ENCODE assay signal across 27 cellular contexts in the genomic region with DNA sequence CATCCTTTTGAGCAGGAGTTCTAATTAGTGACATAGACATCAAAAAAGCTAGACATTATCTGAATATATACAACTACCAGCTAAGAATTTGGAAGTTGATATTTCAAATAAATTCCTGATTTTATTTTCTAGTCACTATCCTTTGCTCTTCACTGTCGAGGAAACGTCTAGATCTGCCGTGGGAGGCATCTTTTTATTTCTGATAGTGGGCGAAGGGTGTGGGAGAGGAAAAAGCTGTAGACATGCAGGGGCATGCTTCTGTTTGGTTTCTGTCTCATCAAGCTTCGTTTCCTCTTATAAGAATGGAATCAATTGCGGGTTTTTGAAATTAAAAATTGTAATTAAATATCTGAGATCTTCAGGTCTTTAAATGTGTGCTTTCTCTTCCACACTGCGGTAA. TPM values are rescaled to one million over a fixed set of nuclear protein-coding genes. Genes with fewer than 3 reads are reported as not detected.
DNase-seq lines count a peak whose midpoint lies in the region; FAIRE-seq and TF ChIP-seq lines count a peak whose summit lies in the region.
"Had no signal": no experiment of that assay in that cellular context is flagged by ENCODE, and none has a peak within 500 bp of the region (broad histone marks: within the 10 kb centered on the region; RNA-seq: fewer than 3 reads in every experiment).

No MANE protein-coding gene starts in this region.

- peak; percentile 21 for DNase-seq in bronchial epithelial cell (ENCODE audit: low read depth)
- DNase-seq in inferior parietal cortex (ENCODE audit: extremely low spot score), result peak; percentile 0
- DNase-seq in superior temporal gyrus (ENCODE audit: extremely low spot score), result peak; percentile 6
- no peak for DNase-seq in 8988T
- no peak for DNase-seq in EL
- no peak for DNase-seq in middle frontal gyrus (ENCODE audit: extremely low spot score, low spot score)
- DNase-seq in DMS53 treated with DMSO at 0.1 percent for 48 hours (lab: John Stamatoyannopoulos, UW; ENCODE audit: unreplicated experiment), result no peak
- DNase-seq: AML-193; BE2C; C1 segment of cervical spinal cord; CD4-positive, alpha-beta memory T cell; CD4-positive, CD25-positive, alpha-beta regulatory T cell; CD8-positive, alpha-beta memory T cell; COR-L47; DMS 273 treated with DMSO at 0.1 percent for 48 hours; DMS153; DMS79; DND-41; GF-D8 had no signal

- TF ChIP-seq CTCF in HEK293 (tag by site-specific recombination; IDR thresholded peaks at IDR 0.05), result no peak
- TF ChIP-seq CTCF in bronchial epithelial cell (IDR thresholded peaks at IDR 0.05; ENCODE audit: insufficient read depth, low read length, severe bottlenecking), result no peak

- H3K9me3 ChIP-seq in HEK293 (ENCODE audit: control insufficient read depth, insufficient read depth, low read depth, low read length), result no peaks in the 10 kb centered on the region
- H3K9me3 ChIP-seq: BE2C had no signal

- no peak overlapping the region for H3K4me3 ChIP-seq in HEK293 (ENCODE audit: low read depth, low read length)
- H3K4me3 ChIP-seq in bronchial epithelial cell (ENCODE audit: low read depth, low read length), result no peak overlapping the region
- H3K4me3 ChIP-seq: A549, BLaER1 had no signal

- CTCF ChIA-PET in HEK293 (lab: Yijun Ruan, JAX), result no interaction called here

- no peak overlapping the region for H3K27ac ChIP-seq in HEK293 (ENCODE audit: extremely low read depth, low read depth, low read length)
- H3K27ac ChIP-seq: A549, BLaER1 had no signal

- H3K36me3 ChIP-seq in HEK293 (ENCODE audit: control insufficient read depth in 2 of 2, insufficient read depth in 1 of 2, low read length in 2 of 2) (no peaks in the 10 kb centered on the region), bronchial epithelial cell (ENCODE audit: control insufficient read depth, insufficient read depth, low read length) (no peaks in the 10 kb centered on the region)
- H3K36me3 ChIP-seq: BE2C, BLaER1 had no signal

- H3K27me3 ChIP-seq in bronchial epithelial cell (ENCODE audit: control insufficient read depth, insufficient read depth, low read length), result no peaks in the 10 kb centered on the region
- H3K27me3 ChIP-seq: BE2C, BLaER1 had no signal

- FAIRE-seq in bronchial epithelial cell (lab: Jason Lieb, UNC), result no peak
- FAIRE-seq: A549, G401.6, GM12891, GM19239 had no signal

- POLR2A ChIA-PET in HEK293 (lab: Yijun Ruan, JAX), result no interaction called here

- no peaks in the 10 kb centered on the region for H3K4me1 ChIP-seq in HEK293 (ENCODE audit: control insufficient read depth, insufficient read depth, low read length)
- H3K4me1 ChIP-seq: A549, BE2C, BLaER1 had no signal

TF ChIP-seq in HEK293, 187 proteins besides CTCF, POLR2A, EP300 and RAD21:
- no peak for TF ChIP-seq ZIC2 (tag by site-specific recombination; IDR thresholded peaks at IDR 0.05)
- no peak for TF ChIP-seq HOXA7 (CRISPR knock-in tag; IDR thresholded peaks at IDR 0.05; ENCODE audit: borderline replicate concordance)
- no peak for TF ChIP-seq ZBTB8A (tag by site-specific recombination; IDR thresholded peaks at IDR 0.05)
- TF ChIP-seq ZFHX2 (tag by site-specific recombination; conservative IDR thresholded peaks at IDR 0.05), result peak; percentile 44
- TF ChIP-seq, protein P1, sequence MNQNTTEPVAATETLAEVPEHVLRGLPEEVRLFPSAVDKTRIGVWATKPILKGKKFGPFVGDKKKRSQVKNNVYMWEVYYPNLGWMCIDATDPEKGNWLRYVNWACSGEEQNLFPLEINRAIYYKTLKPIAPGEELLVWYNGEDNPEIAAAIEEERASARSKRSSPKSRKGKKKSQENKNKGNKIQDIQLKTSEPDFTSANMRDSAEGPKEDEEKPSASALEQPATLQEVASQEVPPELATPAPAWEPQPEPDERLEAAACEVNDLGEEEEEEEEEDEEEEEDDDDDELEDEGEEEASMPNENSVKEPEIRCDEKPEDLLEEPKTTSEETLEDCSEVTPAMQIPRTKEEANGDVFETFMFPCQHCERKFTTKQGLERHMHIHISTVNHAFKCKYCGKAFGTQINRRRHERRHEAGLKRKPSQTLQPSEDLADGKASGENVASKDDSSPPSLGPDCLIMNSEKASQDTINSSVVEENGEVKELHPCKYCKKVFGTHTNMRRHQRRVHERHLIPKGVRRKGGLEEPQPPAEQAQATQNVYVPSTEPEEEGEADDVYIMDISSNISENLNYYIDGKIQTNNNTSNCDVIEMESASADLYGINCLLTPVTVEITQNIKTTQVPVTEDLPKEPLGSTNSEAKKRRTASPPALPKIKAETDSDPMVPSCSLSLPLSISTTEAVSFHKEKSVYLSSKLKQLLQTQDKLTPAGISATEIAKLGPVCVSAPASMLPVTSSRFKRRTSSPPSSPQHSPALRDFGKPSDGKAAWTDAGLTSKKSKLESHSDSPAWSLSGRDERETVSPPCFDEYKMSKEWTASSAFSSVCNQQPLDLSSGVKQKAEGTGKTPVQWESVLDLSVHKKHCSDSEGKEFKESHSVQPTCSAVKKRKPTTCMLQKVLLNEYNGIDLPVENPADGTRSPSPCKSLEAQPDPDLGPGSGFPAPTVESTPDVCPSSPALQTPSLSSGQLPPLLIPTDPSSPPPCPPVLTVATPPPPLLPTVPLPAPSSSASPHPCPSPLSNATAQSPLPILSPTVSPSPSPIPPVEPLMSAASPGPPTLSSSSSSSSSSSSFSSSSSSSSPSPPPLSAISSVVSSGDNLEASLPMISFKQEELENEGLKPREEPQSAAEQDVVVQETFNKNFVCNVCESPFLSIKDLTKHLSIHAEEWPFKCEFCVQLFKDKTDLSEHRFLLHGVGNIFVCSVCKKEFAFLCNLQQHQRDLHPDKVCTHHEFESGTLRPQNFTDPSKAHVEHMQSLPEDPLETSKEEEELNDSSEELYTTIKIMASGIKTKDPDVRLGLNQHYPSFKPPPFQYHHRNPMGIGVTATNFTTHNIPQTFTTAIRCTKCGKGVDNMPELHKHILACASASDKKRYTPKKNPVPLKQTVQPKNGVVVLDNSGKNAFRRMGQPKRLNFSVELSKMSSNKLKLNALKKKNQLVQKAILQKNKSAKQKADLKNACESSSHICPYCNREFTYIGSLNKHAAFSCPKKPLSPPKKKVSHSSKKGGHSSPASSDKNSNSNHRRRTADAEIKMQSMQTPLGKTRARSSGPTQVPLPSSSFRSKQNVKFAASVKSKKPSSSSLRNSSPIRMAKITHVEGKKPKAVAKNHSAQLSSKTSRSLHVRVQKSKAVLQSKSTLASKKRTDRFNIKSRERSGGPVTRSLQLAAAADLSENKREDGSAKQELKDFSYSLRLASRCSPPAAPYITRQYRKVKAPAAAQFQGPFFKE (tag by site-specific recombination; IDR thresholded peaks at IDR 0.05; ENCODE audit: borderline replicate concordance), result no peak
TF ChIP-seq in HEK293: peak in this region for 1.

RNA-seq across cellular contexts. Expression of a gene that starts 16.2 kb away (rescaled TPM):
- not detected in 2 replicates for total RNA-seq in bronchial epithelial cell
- total RNA-seq: A172; CD4-positive, alpha-beta memory T cell; CD4-positive, CD25-positive, alpha-beta regulatory T cell; CD8-positive, alpha-beta memory T cell; Daoy had no signal

Comparison
In these comparisons a context has a peak if more than half of its experiments do, and no peak if none do; other contexts are left out.
1. DNase-seq: peak in bronchial epithelial cell (single experiment), inferior parietal cortex (single experiment) and superior temporal gyrus (single experiment); none in 8988T (single experiment), EL (single experiment), middle frontal gyrus (single experiment) and DMS53 treated with DMSO at 0.1 percent for 48 hours (single experiment).